13 cellular contexts compared by ENCODE assay signal in genomic region chr20:56454754-56455153, GRCh38. TPM values are rescaled to one million over a fixed set of nuclear protein-coding genes. Genes with fewer than 3 reads are reported as not detected.
DNase-seq lines count a peak whose midpoint lies in the region; ATAC-seq and TF ChIP-seq lines count a peak whose summit lies in the region.
"Had no signal": no experiment of that assay in that cellular context is flagged by ENCODE, and none has a peak within 500 bp of the region (broad histone marks: within the 10 kb centered on the region; RNA-seq: fewer than 3 reads in every experiment).

No MANE protein-coding gene starts in this region.

- TF ChIP-seq CTCF in activated B cell treated with CpG ODN at 0.5 μM for 24 hours (IDR thresholded peaks at IDR 0.05) (no peak), WTC11 (IDR thresholded peaks at IDR 0.05) (no peak), dorsolateral prefrontal cortex (IDR thresholded peaks at IDR 0.05 in 54 of 56, conservative IDR thresholded peaks at IDR 0.05 in 2 of 56; ENCODE audit: low read depth in 1 of 56, partially characterized antibody in 56 of 56) (no peak)

- no peak overlapping the region for H3K4me3 Mint-ChIP-seq in activated B cell treated with CpG ODN at 0.5 μM for 24 hours
- no peak overlapping the region for H3K4me3 Mint-ChIP-seq in WTC11

- POLR2A ChIA-PET in activated B cell treated with CpG ODN at 0.5 μM for 24 hours (lab: Charles Lee): no interaction called here
- POLR2A ChIA-PET in WTC11 (lab: Charles Lee): no interaction called here

- H3K27me3 ChIP-seq in dorsolateral prefrontal cortex: no peaks in the 10 kb centered on the region

- no peak overlapping the region for H3K27ac ChIP-seq in dorsolateral prefrontal cortex

- intact Hi-C loops in activated B cell treated with CpG ODN at 0.5 μM for 24 hours (cut with micrococcal nuclease) (no loop called here), dorsolateral prefrontal cortex (cut with DNase I) (no loop called here)

- H3K27ac Mint-ChIP-seq in activated B cell treated with CpG ODN at 0.5 μM for 24 hours (no peak overlapping the region), WTC11 (no peak overlapping the region)

- no peak overlapping the region for H3K4me3 ChIP-seq in dorsolateral prefrontal cortex

- no peaks in the 10 kb centered on the region for H3K27me3 Mint-ChIP-seq in activated B cell treated with CpG ODN at 0.5 μM for 24 hours
- H3K27me3 Mint-ChIP-seq in WTC11 (ENCODE audit: low read depth): peaks cover 10% of the 10 kb centered on the region; the same call in 1 of the 2 replicates

- H3K9me3 Mint-ChIP-seq in activated B cell treated with CpG ODN at 0.5 μM for 24 hours: no peaks in the 10 kb centered on the region
- no peaks in the 10 kb centered on the region for H3K9me3 Mint-ChIP-seq in WTC11

- H3K36me3 Mint-ChIP-seq in activated B cell treated with CpG ODN at 0.5 μM for 24 hours (ENCODE audit: low read depth) (no peaks in the 10 kb centered on the region), WTC11 (no peaks in the 10 kb centered on the region)

- H3K4me1 Mint-ChIP-seq in activated B cell treated with CpG ODN at 0.5 μM for 24 hours (peaks cover 14% of the 10 kb centered on the region), WTC11 (no peaks in the 10 kb centered on the region)

- DNase-seq in activated B cell treated with CpG ODN at 0.5 μM for 24 hours (no peak), WTC11 (ENCODE audit: low spot score) (no peak), NCI-H524 treated with DMSO at 0.1 percent for 48 hours (lab: John Stamatoyannopoulos, UW) (no peak), NCI-H2171 treated with DMSO at 0.1 percent for 48 hours (lab: John Stamatoyannopoulos, UW) (no peak), dorsolateral prefrontal cortex (no peak)
- DNase-seq: foreskin melanocyte, GOT3, midbrain had no signal

- ATAC-seq in GM18499 (IDR thresholded peaks at IDR 0.05; ENCODE audit: insufficient read depth, unreplicated experiment): peak; percentile 85
- ATAC-seq in GM19328 (IDR thresholded peaks at IDR 0.05; ENCODE audit: unreplicated experiment): peak; percentile 52
- ATAC-seq in HG02885 (IDR thresholded peaks at IDR 0.05; ENCODE audit: poor library complexity, unreplicated experiment): peak; percentile 81
- ATAC-seq in activated B cell treated with CpG ODN at 0.5 μM for 24 hours (ENCODE audit: low read depth): peak; percentile 25
- no peak for ATAC-seq in WTC11
- ATAC-seq: Panc1 had no signal

- CTCF ChIA-PET in activated B cell treated with CpG ODN at 0.5 μM for 24 hours (lab: Charles Lee) (no interaction called here), WTC11 (lab: Charles Lee) (interaction anchor here (0.5 kb wide), 1 partner anchor 1775 kb away, joined by 3 read pairs; no protein-coding TSS in a partner anchor)

TF ChIP-seq in WTC11, 78 proteins besides CTCF, POLR2A, EP300 and RAD21 (continues in another document):
- TF ChIP-seq ZNF416 (CRISPR knock-in tag; IDR thresholded peaks at IDR 0.05): no peak
- no peak for TF ChIP-seq KAT7 (CRISPR knock-in tag; IDR thresholded peaks at IDR 0.05; ENCODE audit: borderline replicate concordance)
- TF ChIP-seq NR3C1 (CRISPR knock-in tag; conservative IDR thresholded peaks at IDR 0.05; ENCODE audit: low read depth): no peak
- no peak for TF ChIP-seq ZSCAN18 (CRISPR knock-in tag; IDR thresholded peaks at IDR 0.05)
- TF ChIP-seq SMAD4 (CRISPR knock-in tag; IDR thresholded peaks at IDR 0.05): no peak
- TF ChIP-seq AFF4 (CRISPR knock-in tag; IDR thresholded peaks at IDR 0.05; ENCODE audit: borderline replicate concordance): no peak
- TF ChIP-seq PREB (CRISPR knock-in tag; IDR thresholded peaks at IDR 0.05; ENCODE audit: borderline replicate concordance): no peak
- no peak for TF ChIP-seq CREM (CRISPR knock-in tag; IDR thresholded peaks at IDR 0.05)
- TF ChIP-seq ZNF423 (CRISPR knock-in tag; IDR thresholded peaks at IDR 0.05): no peak
- TF ChIP-seq ETV6 (CRISPR knock-in tag; IDR thresholded peaks at IDR 0.05): no peak
- TF ChIP-seq NFE2L1 (CRISPR knock-in tag; IDR thresholded peaks at IDR 0.05): no peak
- TF ChIP-seq SOX15 (CRISPR knock-in tag; IDR thresholded peaks at IDR 0.05): no peak
- TF ChIP-seq USF2 (CRISPR knock-in tag; IDR thresholded peaks at IDR 0.05): no peak
- no peak for TF ChIP-seq GTF2I (CRISPR knock-in tag; conservative IDR thresholded peaks at IDR 0.05)
- no peak for TF ChIP-seq CDX4 (CRISPR knock-in tag; IDR thresholded peaks at IDR 0.05; ENCODE audit: borderline replicate concordance)
- no peak for TF ChIP-seq OVOL2 (CRISPR knock-in tag; IDR thresholded peaks at IDR 0.05; ENCODE audit: borderline replicate concordance)
- no peak for TF ChIP-seq E2F4 (CRISPR knock-in tag; IDR thresholded peaks at IDR 0.05; ENCODE audit: borderline replicate concordance, low read depth)

RNA-seq across cellular contexts. Expression of gene RTF2, which starts 13.7 kb away (rescaled TPM):
- total RNA-seq in activated B cell treated with CpG ODN at 0.5 μM for 24 hours (81.0 and 81.1 TPM in 2 replicates), WTC11 (2021) (46.3 to 56.1 TPM (median 51.7 TPM) in 3 replicates), dorsolateral prefrontal cortex (100 to 1,000 TPM in 55 of 120 experiments, 10 to 100 TPM in 65; 74.7 to 133 (median 99.7) TPM)

RNA-seq across cellular contexts. Expression of gene CASS4, which starts 42.7 kb away (rescaled TPM):
- total RNA-seq in activated B cell treated with CpG ODN at 0.5 μM for 24 hours (0.29 and 0.51 TPM in 2 replicates), WTC11 (2021) (0.11 to 0.14 TPM (median 0.13 TPM) in 3 replicates), dorsolateral prefrontal cortex (1 to 10 TPM in 110 of 120 experiments, under 1 TPM in 10; 0.25 to 4.8 (median 1.9) TPM)
- total RNA-seq: bronchial epithelial cell had no signal
